In genomic region chr7:44477063-44477830, GRCh38 we compare ENCODE assay signal across 8 cellular contexts. TPM values are rescaled to one million over a fixed set of nuclear protein-coding genes. Genes with fewer than 3 reads are reported as not detected.
DNase-seq lines count a peak whose midpoint lies in the region; ATAC-seq lines count a peak whose summit lies in the region.

No MANE protein-coding gene starts in this region.

- DNase-seq in activated gamma-delta T cell treated with Interleukin-2 at 50 U/mL for 16 hours (peak; percentile 53), activated gamma-delta T cell (lab: John Stamatoyannopoulos, UW) (no peak), NCI-H2227 (lab: John Stamatoyannopoulos, UW; ENCODE audit: unreplicated experiment) (peak; percentile 58), cerebellum (ENCODE audit: low spot score) (peak; percentile 78), left colon (peak in 1 of 2 donors; percentile 46)
- DNase-seq in activated CD4-positive, alpha-beta T cell treated with anti-CD3 and anti-CD28 coated beads for 1 hour = peak; percentile 37
- peak; percentile 38 to 44 for DNase-seq in stimulated activated CD4-positive, alpha-beta T cell treated with anti-CD3 and anti-CD28 coated beads, Interleukin-4, amount 100 ng/mL, for 48 hours (ENCODE audit: low read depth in 2 of 2)

- peak; percentile 71 for ATAC-seq in HG03045 (IDR thresholded peaks at IDR 0.05; ENCODE audit: unreplicated experiment)
- peak; percentile 85 for ATAC-seq in left colon

- intact Hi-C loops in left colon (cut with DNase I, micrococcal nuclease) = loop anchor here in 1 of 2 donors (5.0 kb wide), 1 partner anchor 235 kb away; no protein-coding TSS in a partner anchor

RNA-seq across cellular contexts. Expression of gene NUDCD3, which starts 13.2 kb away (rescaled TPM):
- 59.2 TPM for total RNA-seq in cerebellum
- total RNA-seq in left colon = 10 to 100 TPM; 66.3 to 72.4 TPM
